In the genomic region with DNA sequence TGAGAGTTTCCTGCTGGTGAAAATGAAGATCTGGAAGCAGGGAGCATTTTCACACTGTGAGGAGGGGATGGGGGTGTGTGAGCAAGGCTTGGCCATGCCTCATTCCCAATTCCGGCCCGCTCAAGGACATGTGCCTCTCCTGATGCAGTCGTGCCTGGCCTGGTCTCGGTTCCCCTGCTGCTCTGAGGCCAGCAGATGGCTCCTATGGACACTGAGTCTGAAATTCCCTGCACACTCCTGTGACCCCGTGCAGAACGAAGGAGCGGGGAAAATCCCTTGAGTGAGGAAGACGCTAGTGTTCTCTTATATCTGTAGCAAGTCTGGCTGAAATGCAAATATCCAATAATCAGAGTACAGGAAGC, we compare ENCODE assay signal across 8 cellular contexts. TPM values are rescaled to one million over a fixed set of nuclear protein-coding genes. Genes with fewer than 3 reads are reported as not detected.
DNase-seq lines count a peak whose midpoint lies in the region; ATAC-seq and TF ChIP-seq lines count a peak whose summit lies in the region.

No MANE protein-coding gene starts in this region.

- peak; percentile 39 for ATAC-seq in GM21786 (IDR thresholded peaks at IDR 0.05; ENCODE audit: unreplicated experiment)
- no peak for ATAC-seq in GM19397 (IDR thresholded peaks at IDR 0.05; ENCODE audit: unreplicated experiment)

- CTCF ChIA-PET in AG04449 (lab: Yijun Ruan, JAX): interaction anchor here (0.5 to 5.0 kb wide), 23 partner anchors 10 to 708 kb away, joined by 3 to 67 read pairs (median 5); a partner anchor contains a TSS

- no peak for TF ChIP-seq POLR2A in suprapubic skin (IDR thresholded peaks at IDR 0.05)

- H3K9me3 ChIP-seq in adipocyte (ENCODE audit: control insufficient read depth, low read length) (no peaks in the 10 kb centered on the region), suprapubic skin (no peaks in the 10 kb centered on the region)

- POLR2A ChIA-PET in AG04449 (lab: Yijun Ruan, JAX): interaction anchor here (0.9 to 1.8 kb wide), 2 partner anchors 8 to 24 kb away, joined by 3 to 5 read pairs; no protein-coding TSS in a partner anchor

- DNase-seq in AG04449 (ENCODE audit: low read depth, low spot score): no peak
- DNase-seq in adipocyte (ENCODE audit: low read depth): no peak
- DNase-seq in immature natural killer cell: no peak
- no peak for DNase-seq in suprapubic skin (ENCODE audit: low spot score in 2 of 2)
- DNase-seq in ecto neural progenitor cell (ENCODE audit: low spot score): no peak
- DNase-seq in SW480 (ENCODE audit: low spot score): no peak

- H3K4me1 ChIP-seq in adipocyte (ENCODE audit: control insufficient read depth, insufficient read depth, low read length) (peaks cover 11% of the 10 kb centered on the region), suprapubic skin (peaks cover 26% of the 10 kb centered on the region)

- peak overlapping the region; percentile 94 to 97 (median 97) for H3K4me3 Mint-ChIP-seq in immature natural killer cell

- WGBS in suprapubic skin: 8% methylated on average over 5 of the region's 8 CpGs

- peaks cover 0 to 5% (median 2%) of the 10 kb centered on the region in 3 donors for H3K27me3 Mint-ChIP-seq in immature natural killer cell (ENCODE audit: low read depth in 3 of 3)

- H3K27me3 ChIP-seq in adipocyte (replicated peaks; ENCODE audit: control insufficient read depth, insufficient read depth, low read length) (no peaks in the 10 kb centered on the region), suprapubic skin (no peaks in the 10 kb centered on the region)

- H3K4me1 Mint-ChIP-seq in immature natural killer cell: peaks cover 24 to 32% of the 10 kb centered on the region in 2 donors

- peak; percentile 16 for TF ChIP-seq CTCF in AG04449 (IDR thresholded peaks at IDR 0.05; ENCODE audit: insufficient read depth, low read length, missing control alignments)
- TF ChIP-seq CTCF in suprapubic skin (IDR thresholded peaks at IDR 0.05): no peak

- no peaks in the 10 kb centered on the region for H3K9me3 Mint-ChIP-seq in immature natural killer cell

- no peak for TF ChIP-seq EP300 in suprapubic skin (IDR thresholded peaks at IDR 0.05)

- H3K27ac Mint-ChIP-seq in immature natural killer cell: peak overlapping the region; percentile 93 to 99 (median 94)

- peaks cover 6% of the 10 kb centered on the region for H3K36me3 ChIP-seq in adipocyte (ENCODE audit: control insufficient read depth, insufficient read depth, low read length, severe bottlenecking)
- H3K36me3 ChIP-seq in suprapubic skin: no peaks in the 10 kb centered on the region

- H3K36me3 Mint-ChIP-seq in immature natural killer cell: peaks cover 0 to 7% (median 4%) of the 10 kb centered on the region in 3 donors

- peak overlapping the region; percentile 85 for H3K9ac ChIP-seq in adipocyte (ENCODE audit: low read length)

- H3K27ac ChIP-seq in suprapubic skin: peak overlapping the region; percentile 91

- H3K4me3 ChIP-seq in AG04449 (ENCODE audit: low read depth, low read length) (peak overlapping the region; percentile 80), adipocyte (ENCODE audit: low read length) (peak overlapping the region; percentile 92), suprapubic skin (peak overlapping the region; percentile 71)

RNA-seq across cellular contexts. Expression of a gene that starts 0.4 kb away (rescaled TPM):
- 1 to 10 TPM in 2 of 3 donors, under 1 TPM in 1; 0.91 to 5.3 (median 2.9) TPM for polyA plus RNA-seq in immature natural killer cell
- 1 to 10 TPM; 1.9 to 5.6 (median 3.8) TPM for total RNA-seq in suprapubic skin

RNA-seq across cellular contexts. Expression of a gene that starts 39.6 kb away (rescaled TPM):
- polyA plus RNA-seq in immature natural killer cell: 1 to 10 TPM; 1.3 to 3.0 (median 2.4) TPM
- 10 to 100 TPM in 3 of 4 donors, 1 to 10 TPM in 1; 10.0 to 34.0 (median 14.9) TPM for total RNA-seq in suprapubic skin
